ENCODE assay signal across 23 cellular contexts in the genomic region with DNA sequence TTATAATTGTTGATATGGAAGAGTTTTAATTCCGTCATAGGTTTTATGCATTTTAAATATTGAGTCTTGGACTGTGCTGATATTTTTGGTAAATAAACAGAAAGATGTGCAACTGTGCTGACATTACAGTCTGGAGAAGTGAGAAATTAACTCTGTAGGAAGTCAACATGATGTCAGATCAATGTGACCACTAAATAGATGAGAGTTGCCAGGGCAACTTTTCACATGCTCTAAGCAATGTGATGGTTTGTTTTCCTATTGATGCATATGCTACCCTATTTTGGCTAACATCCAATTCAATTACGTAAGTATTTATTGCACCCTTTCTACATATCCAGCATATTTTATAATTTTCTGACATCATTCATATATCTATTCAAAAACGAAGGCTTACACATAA.
A peak's percentile ranks its signal among the peaks of the same experiment; 100 is the strongest.
DNase-seq lines count a peak whose midpoint lies in the region; ATAC-seq, FAIRE-seq and TF ChIP-seq lines count a peak whose summit lies in the region.
"Had no signal": no experiment of that assay in that cellular context is flagged by ENCODE, and none has a peak within 500 bp of the region (broad histone marks: within the 10 kb centered on the region; RNA-seq: fewer than 3 reads in every experiment).

No MANE protein-coding gene starts in this region.

- no peaks in the 10 kb centered on the region for H3K36me3 ChIP-seq in HepG2 (replicated peaks in 1 of 2; ENCODE audit: control insufficient read depth in 1 of 2, insufficient read depth in 2 of 2, low read length in 2 of 2)
- H3K36me3 ChIP-seq: BLaER1 treated with 17β-estradiol and CSF1 and Interleukin-3, amounts not matched to agents 10 nM and 100 nM; SJSA1 had no signal

- FAIRE-seq in HepG2 (lab: Jason Lieb, UNC): no peak

- H3K4me3 ChIP-seq in fibroblast of pulmonary artery (replicated peaks; ENCODE audit: low read depth, low read length) (no peak overlapping the region), HepG2 (replicated peaks in 1 of 3; ENCODE audit: insufficient read depth in 1 of 3, low read depth in 2 of 3, low read length in 3 of 3) (no peak overlapping the region)
- H3K4me3 ChIP-seq: BLaER1 treated with 17β-estradiol and CSF1 and Interleukin-3, amounts not matched to agents 10 nM and 100 nM; SJSA1 had no signal

- no peak overlapping the region for H2AFZ ChIP-seq in HepG2 (ENCODE audit: low read length)

- TF ChIP-seq CTCF in fibroblast of pulmonary artery (IDR thresholded peaks at IDR 0.05; ENCODE audit: low read length, missing control alignments) (no peak), HepG2 (CRISPR knock-in tag; IDR thresholded peaks at IDR 0.05) (no peak)

- in situ Hi-C loops in HepG2 (cut with HindIII; ENCODE audit: extremely low pct_ligation_motif_present, low pct_unique_long_range_greater_than_20kb): no loop called here

- no peaks in the 10 kb centered on the region for H3K4me1 ChIP-seq in HepG2 (ENCODE audit: insufficient read depth, low read length)
- H3K4me1 ChIP-seq: BLaER1 treated with 17β-estradiol and CSF1 and Interleukin-3, amounts not matched to agents 10 nM and 100 nM; SJSA1 had no signal

- H3K9me3 ChIP-seq in HepG2 (ENCODE audit: low read length): peaks cover 8% of the 10 kb centered on the region; the same call in 1 of the 2 replicates
- H3K9me3 ChIP-seq: BLaER1 treated with 17β-estradiol and CSF1 and Interleukin-3, amounts not matched to agents 10 nM and 100 nM; SJSA1 had no signal

- TF ChIP-seq EP300 in HepG2 (IDR thresholded peaks at IDR 0.05; ENCODE audit: low read depth in 2 of 2, low read length in 2 of 2) (no peak), HepG2 (CRISPR knock-in tag; IDR thresholded peaks at IDR 0.05; ENCODE audit: borderline replicate concordance) (no peak)

- no peak for ATAC-seq in HepG2
- ATAC-seq in HG03196 (IDR thresholded peaks at IDR 0.05; ENCODE audit: unreplicated experiment): no peak
- ATAC-seq in GM18907 (IDR thresholded peaks at IDR 0.05; ENCODE audit: unreplicated experiment): no peak
- ATAC-seq: Right ventricle myocardium inferior, T-helper 17 cell had no signal

- POLR2A ChIA-PET in HepG2 (lab: Yijun Ruan, JAX): no interaction called here

- TF ChIP-seq POLR2A in HepG2 (IDR thresholded peaks at IDR 0.05; ENCODE audit: insufficient read depth in 1 of 2, low read depth in 2 of 2, low read length in 2 of 2): no peak

- DNase-seq in DMS53 (lab: John Stamatoyannopoulos, UW) (peak; percentile 4), DMS53 treated with DMSO at 0.1 percent for 48 hours (lab: John Stamatoyannopoulos, UW; ENCODE audit: unreplicated experiment) (no peak), NCI-H146 (lab: John Stamatoyannopoulos, UW) (peak; percentile 65), NCI-H748 (lab: John Stamatoyannopoulos, UW; ENCODE audit: unreplicated experiment) (peak; percentile 84), fibroblast of pulmonary artery (ENCODE audit: low read depth) (peak; percentile 31), HepG2 (ENCODE audit: low spot score) (no peak)
- DNase-seq: 8988T; CD4-positive, alpha-beta memory T cell; EL; GF-D8; GOT3; HCEC 1CT; Karpas-422; NCI-H1930; NCI-H2171; NCI-H774; SW 1271; T-helper 17 cell had no signal

- no peak overlapping the region for H3K27ac ChIP-seq in HepG2 (ENCODE audit: extremely low read length, insufficient read depth, low read length)
- H3K27ac ChIP-seq: BLaER1 treated with 17β-estradiol and CSF1 and Interleukin-3, amounts not matched to agents 10 nM and 100 nM; SJSA1 had no signal

- no peaks in the 10 kb centered on the region for H4K20me1 ChIP-seq in HepG2 (ENCODE audit: insufficient read depth, low read length)
- H4K20me1 ChIP-seq: BLaER1 treated with 17β-estradiol and CSF1 and Interleukin-3, amounts not matched to agents 10 nM and 100 nM had no signal

- no peak overlapping the region for H3K4me2 ChIP-seq in HepG2 (ENCODE audit: low read depth, low read length)
- H3K4me2 ChIP-seq: BLaER1 treated with 17β-estradiol and CSF1 and Interleukin-3, amounts not matched to agents 10 nM and 100 nM had no signal

- no peaks in the 10 kb centered on the region for H3K27me3 ChIP-seq in HepG2 (ENCODE audit: control insufficient read depth in 1 of 2, insufficient read depth in 2 of 2, low read length in 2 of 2)
- H3K27me3 ChIP-seq: BLaER1 treated with 17β-estradiol and CSF1 and Interleukin-3, amounts not matched to agents 10 nM and 100 nM; SJSA1 had no signal

- no peak for TF ChIP-seq RAD21 in HepG2 (CRISPR knock-in tag; IDR thresholded peaks at IDR 0.05)

- no TSS peak for BruUV-seq in HepG2 (replicated peaks; lab: Mats Ljungman, UMichigan)

- CTCF ChIA-PET in HepG2 (lab: Yijun Ruan, JAX; ENCODE audit: low intra/inter-chr PET ratio, low total read pairs): no interaction called here

- no peak overlapping the region for H3K9ac ChIP-seq in HepG2 (ENCODE audit: insufficient read depth, low read depth, low read length)
- H3K9ac ChIP-seq: BLaER1 treated with 17β-estradiol and CSF1 and Interleukin-3, amounts not matched to agents 10 nM and 100 nM had no signal

- 16% methylated on average over 3 of the region's 3 CpGs for WGBS in HepG2 (ENCODE audit: low lambda C conversion rate)

- intact Hi-C loops in HepG2 (cut with micrococcal nuclease; ENCODE audit: unreplicated experiment): no loop called here

- no peaks in the 10 kb centered on the region for H3K79me2 ChIP-seq in HepG2 (ENCODE audit: insufficient read depth, low read length)

TF ChIP-seq in HepG2, 621 proteins besides CTCF, POLR2A, EP300 and RAD21 (continues in another document):
- TF ChIP-seq ZNF616 (CRISPR knock-in tag; IDR thresholded peaks at IDR 0.05; ENCODE audit: low read depth) (no peak), NCOA2 (CRISPR knock-in tag; IDR thresholded peaks at IDR 0.05) (no peak), IKZF1 (IDR thresholded peaks at IDR 0.05) (no peak), KDM3A (CRISPR knock-in tag; IDR thresholded peaks at IDR 0.05; ENCODE audit: low read depth) (no peak), EED (CRISPR knock-in tag; IDR thresholded peaks at IDR 0.05) (no peak), TOE1 (CRISPR knock-in tag; IDR thresholded peaks at IDR 0.05) (no peak), ARNT (IDR thresholded peaks at IDR 0.05) (no peak)
- TF ChIP-seq, protein P1, sequence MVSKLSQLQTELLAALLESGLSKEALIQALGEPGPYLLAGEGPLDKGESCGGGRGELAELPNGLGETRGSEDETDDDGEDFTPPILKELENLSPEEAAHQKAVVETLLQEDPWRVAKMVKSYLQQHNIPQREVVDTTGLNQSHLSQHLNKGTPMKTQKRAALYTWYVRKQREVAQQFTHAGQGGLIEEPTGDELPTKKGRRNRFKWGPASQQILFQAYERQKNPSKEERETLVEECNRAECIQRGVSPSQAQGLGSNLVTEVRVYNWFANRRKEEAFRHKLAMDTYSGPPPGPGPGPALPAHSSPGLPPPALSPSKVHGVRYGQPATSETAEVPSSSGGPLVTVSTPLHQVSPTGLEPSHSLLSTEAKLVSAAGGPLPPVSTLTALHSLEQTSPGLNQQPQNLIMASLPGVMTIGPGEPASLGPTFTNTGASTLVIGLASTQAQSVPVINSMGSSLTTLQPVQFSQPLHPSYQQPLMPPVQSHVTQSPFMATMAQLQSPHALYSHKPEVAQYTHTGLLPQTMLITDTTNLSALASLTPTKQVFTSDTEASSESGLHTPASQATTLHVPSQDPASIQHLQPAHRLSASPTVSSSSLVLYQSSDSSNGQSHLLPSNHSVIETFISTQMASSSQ (IDR thresholded peaks at IDR 0.05; ENCODE audit: low read depth): no peak
- TF ChIP-seq, protein P1 (CRISPR knock-in tag; IDR thresholded peaks at IDR 0.05; ENCODE audit: borderline replicate concordance): no peak
- TF ChIP-seq, protein P2, sequence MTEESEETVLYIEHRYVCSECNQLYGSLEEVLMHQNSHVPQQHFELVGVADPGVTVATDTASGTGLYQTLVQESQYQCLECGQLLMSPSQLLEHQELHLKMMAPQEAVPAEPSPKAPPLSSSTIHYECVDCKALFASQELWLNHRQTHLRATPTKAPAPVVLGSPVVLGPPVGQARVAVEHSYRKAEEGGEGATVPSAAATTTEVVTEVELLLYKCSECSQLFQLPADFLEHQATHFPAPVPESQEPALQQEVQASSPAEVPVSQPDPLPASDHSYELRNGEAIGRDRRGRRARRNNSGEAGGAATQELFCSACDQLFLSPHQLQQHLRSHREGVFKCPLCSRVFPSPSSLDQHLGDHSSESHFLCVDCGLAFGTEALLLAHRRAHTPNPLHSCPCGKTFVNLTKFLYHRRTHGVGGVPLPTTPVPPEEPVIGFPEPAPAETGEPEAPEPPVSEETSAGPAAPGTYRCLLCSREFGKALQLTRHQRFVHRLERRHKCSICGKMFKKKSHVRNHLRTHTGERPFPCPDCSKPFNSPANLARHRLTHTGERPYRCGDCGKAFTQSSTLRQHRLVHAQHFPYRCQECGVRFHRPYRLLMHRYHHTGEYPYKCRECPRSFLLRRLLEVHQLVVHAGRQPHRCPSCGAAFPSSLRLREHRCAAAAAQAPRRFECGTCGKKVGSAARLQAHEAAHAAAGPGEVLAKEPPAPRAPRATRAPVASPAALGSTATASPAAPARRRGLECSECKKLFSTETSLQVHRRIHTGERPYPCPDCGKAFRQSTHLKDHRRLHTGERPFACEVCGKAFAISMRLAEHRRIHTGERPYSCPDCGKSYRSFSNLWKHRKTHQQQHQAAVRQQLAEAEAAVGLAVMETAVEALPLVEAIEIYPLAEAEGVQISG (CRISPR knock-in tag; IDR thresholded peaks at IDR 0.05): no peak

Comparison
In these comparisons a context has a peak if more than half of its experiments do, and no peak if none do; other contexts are left out.
1. DNase-seq: peak in DMS53 (single experiment), NCI-H146 (single experiment), NCI-H748 (single experiment) and fibroblast of pulmonary artery (single experiment); none in DMS53 treated with DMSO at 0.1 percent for 48 hours (single experiment) and HepG2 (single experiment).